8 cellular contexts compared by ENCODE assay signal in the genomic region with DNA sequence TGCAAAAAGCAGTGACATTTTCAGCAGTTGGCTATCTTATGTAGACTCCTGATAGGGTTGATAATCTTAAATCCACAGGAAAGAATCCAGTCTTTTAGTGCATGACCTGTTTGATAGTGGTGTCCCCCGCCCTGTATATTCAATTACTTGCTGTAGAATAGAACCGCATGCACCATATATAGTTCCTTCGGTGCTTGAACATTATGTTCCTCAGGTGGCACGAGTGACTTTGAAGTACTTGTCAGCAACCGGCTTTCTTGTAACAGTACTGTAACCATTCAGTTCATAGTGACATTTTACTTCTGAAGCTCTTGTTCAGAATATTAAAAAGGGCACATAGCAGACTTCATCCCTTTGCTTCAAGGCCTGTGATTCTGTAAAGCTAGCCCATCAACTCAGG.
"Had no signal": no experiment of that assay in that cellular context is flagged by ENCODE, and none has a peak within 500 bp of the region (broad histone marks: within the 10 kb centered on the region; RNA-seq: fewer than 3 reads in every experiment).

No MANE protein-coding gene starts in this region.

- FAIRE-seq: astrocyte had no signal

- H3K36me3 ChIP-seq: thyroid gland, WERI-Rb-1 had no signal

- H3K4me3 ChIP-seq: psoas muscle, thyroid gland had no signal

- H3K9me3 ChIP-seq: psoas muscle, thyroid gland had no signal

- H3K27me3 ChIP-seq: thyroid gland had no signal

- H3K27ac ChIP-seq: psoas muscle, WERI-Rb-1 had no signal

- DNase-seq: activated CD8-positive, alpha-beta memory T cell treated with anti-CD3 and anti-CD28 coated beads, Interleukin-2, amount 10 ng/mL, durations not matched to agents 7 days and 5 days; activated effector memory CD4-positive, alpha-beta T cell treated with Interleukin-2 at 50 U/mL for 16 hours; hippocampal formation; T-helper 17 cell; WERI-Rb-1 had no signal
